8 cellular contexts compared by ENCODE assay signal in genomic region chr11:4418403-4418802, GRCh38. TPM values are rescaled to one million over a fixed set of nuclear protein-coding genes. Genes with fewer than 3 reads are reported as not detected.
"Had no signal": no experiment of that assay in that cellular context is flagged by ENCODE, and none has a peak within 500 bp of the region (broad histone marks: within the 10 kb centered on the region; RNA-seq: fewer than 3 reads in every experiment).

No MANE protein-coding gene starts in this region.

- H3K9me3 Mint-ChIP-seq: GM23338, H9 had no signal

- H3K27ac Mint-ChIP-seq: GM23338, H9 had no signal

- H3K4me1 Mint-ChIP-seq: GM23338, H9 had no signal

- ATAC-seq: GM23338 had no signal

- H3K4me2 ChIP-seq: GM23338 had no signal

- DNase-seq: H9, HCEC 1CT, IMR-90 had no signal

- H2AFZ ChIP-seq: GM23338 had no signal

- H3K4me3 ChIP-seq: GM23338 had no signal

- FAIRE-seq: H1, H54, HTR-8/SVneo had no signal

- H3K4me3 Mint-ChIP-seq: GM23338, H9 had no signal

RNA-seq across cellular contexts. Expression of gene OR52K2, which starts 30.7 kb away (rescaled TPM):
- total RNA-seq: GM23338, H1, H9, HT-29, IMR-90 had no signal
- polyA plus RNA-seq: GM23338, H1, IMR-90 had no signal

RNA-seq across cellular contexts. Expression of gene OR52B4, which starts 50.2 kb away (rescaled TPM):
- total RNA-seq: H1, H9, HT-29, IMR-90 had no signal
- polyA plus RNA-seq: GM23338, H1, IMR-90 had no signal
